In genomic region chr21:37915941-37916794, GRCh38 we compare ENCODE assay signal across 8 cellular contexts. TPM values are rescaled to one million over a fixed set of nuclear protein-coding genes. Genes with fewer than 3 reads are reported as not detected.
A peak's percentile ranks its signal among the peaks of the same experiment; 100 is the strongest.
DNase-seq lines count a peak whose midpoint lies in the region; ATAC-seq, FAIRE-seq and TF ChIP-seq lines count a peak whose summit lies in the region.

A gene with protein sequence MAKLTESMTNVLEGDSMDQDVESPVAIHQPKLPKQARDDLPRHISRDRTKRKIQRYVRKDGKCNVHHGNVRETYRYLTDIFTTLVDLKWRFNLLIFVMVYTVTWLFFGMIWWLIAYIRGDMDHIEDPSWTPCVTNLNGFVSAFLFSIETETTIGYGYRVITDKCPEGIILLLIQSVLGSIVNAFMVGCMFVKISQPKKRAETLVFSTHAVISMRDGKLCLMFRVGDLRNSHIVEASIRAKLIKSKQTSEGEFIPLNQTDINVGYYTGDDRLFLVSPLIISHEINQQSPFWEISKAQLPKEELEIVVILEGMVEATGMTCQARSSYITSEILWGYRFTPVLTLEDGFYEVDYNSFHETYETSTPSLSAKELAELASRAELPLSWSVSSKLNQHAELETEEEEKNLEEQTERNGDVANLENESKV (minus strand): TSS chr21:37916457. CDS start chr21:37840682, 75,775 bp downstream.

- no peaks in the 10 kb centered on the region for H4K20me1 ChIP-seq in BLaER1

- H3K4me3 ChIP-seq in BLaER1 (peak within 1 kb of the TSS; percentile 18; the same call in 1 of the 2 replicates), HUES64 (ENCODE audit: low read length) (peak within 1 kb of the TSS; percentile 75), parathyroid adenoma (ENCODE audit: low read depth, low read length) (no peak within 1 kb of the TSS)

- ATAC-seq in SK-N-SH treated with all-trans-retinoic acid at 6 μM for 48 hours, result peak; percentile 87
- no peak for ATAC-seq in HG02678 (IDR thresholded peaks at IDR 0.05; ENCODE audit: unreplicated experiment)
- ATAC-seq in HG03442 (IDR thresholded peaks at IDR 0.05; ENCODE audit: unreplicated experiment), result no peak

- no peak for TF ChIP-seq CTCF in parathyroid adenoma (IDR thresholded peaks at IDR 0.05)

- 1% methylated on average over 68 of the region's 68 CpGs for WGBS in HUES64

- no peaks in the 10 kb centered on the region for H3K79me2 ChIP-seq in parathyroid adenoma

- H3K27ac ChIP-seq in BLaER1 (no peak within 1 kb of the TSS), HUES64 (ENCODE audit: low read depth, low read length) (no peak within 1 kb of the TSS), parathyroid adenoma (no peak within 1 kb of the TSS)

- peak within 1 kb of the TSS; percentile 46 for H2AFZ ChIP-seq in parathyroid adenoma

- H3K9me3 ChIP-seq in BLaER1 (peaks cover 14% of the 10 kb centered on the region), HUES64 (ENCODE audit: insufficient read depth, low read depth, low read length) (no peaks in the 10 kb centered on the region), parathyroid adenoma (ENCODE audit: control insufficient read depth, low read length) (no peaks in the 10 kb centered on the region)

- H3K4me1 ChIP-seq in BLaER1 (0 out of 2 replicates have a peak, but pooled peaks cover 8% of the 10 kb centered on the region), HUES64 (ENCODE audit: insufficient read depth, low read length) (peaks cover 23% of the 10 kb centered on the region), parathyroid adenoma (peaks cover 2% of the 10 kb centered on the region)

- H3K27me3 ChIP-seq in BLaER1, result peaks cover 53% of the 10 kb centered on the region
- H3K27me3 ChIP-seq in HUES64 (ENCODE audit: insufficient read depth, low read length), result peaks cover 23% of the 10 kb centered on the region
- peaks cover 3% of the 10 kb centered on the region for H3K27me3 ChIP-seq in parathyroid adenoma (ENCODE audit: control insufficient read depth, insufficient read depth, low read length)

- H3K36me3 ChIP-seq in BLaER1, result no peaks in the 10 kb centered on the region
- no peaks in the 10 kb centered on the region for H3K36me3 ChIP-seq in HUES64 (ENCODE audit: insufficient read depth, low read length)
- no peaks in the 10 kb centered on the region for H3K36me3 ChIP-seq in parathyroid adenoma (ENCODE audit: control insufficient read depth, insufficient read depth, low read length)

- peak; percentile 52 to 63 for DNase-seq in frontal cortex (ENCODE audit: low spot score in 2 of 2)
- DNase-seq in activated CD4-positive, CD25-positive, alpha-beta regulatory T cell (lab: John Stamatoyannopoulos, UW), result no peak

- peak within 1 kb of the TSS; percentile 26; the same call in 1 of the 2 replicates for H3K4me2 ChIP-seq in BLaER1
- H3K4me2 ChIP-seq in parathyroid adenoma (ENCODE audit: low read length), result no peak within 1 kb of the TSS

- no peak for FAIRE-seq in frontal cortex (lab: Jason Lieb, UNC)

- H3K9ac ChIP-seq in BLaER1, result no peak within 1 kb of the TSS
- H3K9ac ChIP-seq in HUES64 (ENCODE audit: low read depth, low read length), result peak within 1 kb of the TSS; percentile 48
- no peak within 1 kb of the TSS for H3K9ac ChIP-seq in parathyroid adenoma

TF ChIP-seq in SK-N-SH treated with all-trans-retinoic acid at 6 μM for 48 hours, 23 proteins besides CTCF, POLR2A, EP300 and RAD21:
- TF ChIP-seq CSDC2 (CRISPR knock-in tag; IDR thresholded peaks at IDR 0.05), result no peak
- no peak for TF ChIP-seq ISL1 (CRISPR knock-in tag; IDR thresholded peaks at IDR 0.05)
- no peak for TF ChIP-seq BACH2 (CRISPR knock-in tag; IDR thresholded peaks at IDR 0.05; ENCODE audit: borderline replicate concordance)
- TF ChIP-seq ZFP3 (CRISPR knock-in tag; IDR thresholded peaks at IDR 0.05), result no peak
- no peak for TF ChIP-seq ARNTL (CRISPR knock-in tag; IDR thresholded peaks at IDR 0.05; ENCODE audit: borderline replicate concordance, low read depth)
- TF ChIP-seq OSR1 (CRISPR knock-in tag; IDR thresholded peaks at IDR 0.05), result no peak
- no peak for TF ChIP-seq CREB5 (CRISPR knock-in tag; IDR thresholded peaks at IDR 0.05; ENCODE audit: low read depth)
- TF ChIP-seq, protein P1, sequence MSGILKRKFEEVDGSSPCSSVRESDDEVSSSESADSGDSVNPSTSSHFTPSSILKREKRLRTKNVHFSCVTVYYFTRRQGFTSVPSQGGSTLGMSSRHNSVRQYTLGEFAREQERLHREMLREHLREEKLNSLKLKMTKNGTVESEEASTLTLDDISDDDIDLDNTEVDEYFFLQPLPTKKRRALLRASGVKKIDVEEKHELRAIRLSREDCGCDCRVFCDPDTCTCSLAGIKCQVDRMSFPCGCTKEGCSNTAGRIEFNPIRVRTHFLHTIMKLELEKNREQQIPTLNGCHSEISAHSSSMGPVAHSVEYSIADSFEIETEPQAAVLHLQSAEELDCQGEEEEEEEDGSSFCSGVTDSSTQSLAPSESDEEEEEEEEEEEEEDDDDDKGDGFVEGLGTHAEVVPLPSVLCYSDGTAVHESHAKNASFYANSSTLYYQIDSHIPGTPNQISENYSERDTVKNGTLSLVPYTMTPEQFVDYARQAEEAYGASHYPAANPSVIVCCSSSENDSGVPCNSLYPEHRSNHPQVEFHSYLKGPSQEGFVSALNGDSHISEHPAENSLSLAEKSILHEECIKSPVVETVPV (CRISPR knock-in tag; IDR thresholded peaks at IDR 0.05), result no peak
- TF ChIP-seq ESRRG (CRISPR knock-in tag; IDR thresholded peaks at IDR 0.05), result no peak
- no peak for TF ChIP-seq TSHZ2 (CRISPR knock-in tag; IDR thresholded peaks at IDR 0.05)
- TF ChIP-seq ZNF70 (CRISPR knock-in tag; IDR thresholded peaks at IDR 0.05), result no peak
- TF ChIP-seq POU6F1 (CRISPR knock-in tag; IDR thresholded peaks at IDR 0.05; ENCODE audit: borderline replicate concordance, low read depth), result no peak
- no peak for TF ChIP-seq GLIS3 (CRISPR knock-in tag; IDR thresholded peaks at IDR 0.05)
- no peak for TF ChIP-seq TOX (CRISPR knock-in tag; IDR thresholded peaks at IDR 0.05; ENCODE audit: borderline replicate concordance)
- TF ChIP-seq TCF4 (CRISPR knock-in tag; IDR thresholded peaks at IDR 0.05; ENCODE audit: borderline replicate concordance), result no peak
- TF ChIP-seq SNAI2 (CRISPR knock-in tag; IDR thresholded peaks at IDR 0.05), result no peak
- no peak for TF ChIP-seq ZNF565 (CRISPR knock-in tag; conservative IDR thresholded peaks at IDR 0.05; ENCODE audit: low read depth)
TF ChIP-seq in SK-N-SH treated with all-trans-retinoic acid at 6 μM for 48 hours: peak in this region for 0.

RNA-seq across cellular contexts. Expression of the gene that starts here (rescaled TPM):
- polyA plus RNA-seq in HUES64 (2013, experiment 1 of 2), result 0.05 TPM
- polyA plus RNA-seq in HUES64 (2013, experiment 2 of 2), result 0.13 TPM
- 7.7 TPM for total RNA-seq in frontal cortex

Comparison
In these comparisons a context has a peak if more than half of its experiments do, and no peak if none do; other contexts are left out.
1. DNase-seq: peak in frontal cortex (2 of 2); none in activated CD4-positive, CD25-positive, alpha-beta regulatory T cell (0 of 4).